Comparison of ENCODE assay signal across 8 cellular contexts in the genomic region with DNA sequence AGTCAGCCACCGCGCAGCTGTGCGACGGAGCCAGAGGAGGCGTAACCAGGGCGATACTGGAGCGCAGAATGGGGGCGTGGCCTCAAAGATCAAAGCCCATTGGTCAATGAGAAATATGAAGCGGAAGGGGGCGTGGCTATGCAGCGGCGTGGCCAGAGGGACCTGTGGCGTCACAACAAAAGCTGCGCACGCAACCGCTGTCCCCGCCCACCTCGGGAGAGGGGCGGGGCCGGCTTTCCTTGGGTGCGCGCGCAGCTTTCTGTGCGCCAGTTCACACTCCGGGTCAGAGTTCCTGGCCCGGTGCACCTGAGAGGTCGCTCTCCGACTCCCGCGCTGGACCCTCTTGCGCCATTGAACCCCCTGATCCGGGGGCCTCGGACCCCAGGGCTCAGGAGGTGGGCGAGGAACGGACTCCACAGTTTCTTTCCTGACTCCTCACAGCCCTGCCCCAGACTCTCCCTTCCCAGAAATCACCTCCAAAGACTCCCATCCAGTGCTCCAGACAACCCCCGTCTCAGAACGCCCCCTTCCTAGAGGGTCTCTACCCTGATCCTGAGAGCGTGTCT. TPM values are rescaled to one million over a fixed set of nuclear protein-coding genes. Genes with fewer than 3 reads are reported as not detected.
DNase-seq lines count a peak whose midpoint lies in the region; ATAC-seq and TF ChIP-seq lines count a peak whose summit lies in the region.

A gene (plus strand): TSS at position 269 of the 566 bp plus-strand sequence.

- peaks cover 0 to 6% (median 0%) of the 10 kb centered on the region in 3 donors for H3K27me3 Mint-ChIP-seq in CD14-positive monocyte (ENCODE audit: low read depth in 3 of 3)

- H3K9me3 Mint-ChIP-seq in CD14-positive monocyte: no peaks in the 10 kb centered on the region

- H3K27ac Mint-ChIP-seq in CD14-positive monocyte: peak within 1 kb of the TSS; percentile 91 to 98 (median 94)

- no peak for TF ChIP-seq CTCF in CD14-positive monocyte (IDR thresholded peaks at IDR 0.05)

- DNase-seq in CD14-positive monocyte (ENCODE audit: low spot score) (peak; percentile 100), NCI-H748 (lab: John Stamatoyannopoulos, UW; ENCODE audit: unreplicated experiment) (peak; percentile 99), cortex of kidney (lab: John Stamatoyannopoulos, UW) (peak; percentile 75), left lobe of liver (ENCODE audit: low spot score) (peak; percentile 100)
- DNase-seq in activated CD4-positive, alpha-beta T cell treated with anti-CD3 and anti-CD28 coated beads, Interleukin-2, amount 50 U/mL, for 1 hour: peak; percentile 100
- peak; percentile 100 for DNase-seq in stimulated activated CD4-positive, alpha-beta T cell treated with anti-CD3 and anti-CD28 coated beads, Interleukin-2, amount 100 ng/mL, for 24 hours

- peak within 1 kb of the TSS; percentile 94 to 97 for H3K4me3 Mint-ChIP-seq in CD14-positive monocyte

- peaks cover 25 to 30% of the 10 kb centered on the region in 2 donors for H3K36me3 Mint-ChIP-seq in CD14-positive monocyte

- ATAC-seq in GM19395 (IDR thresholded peaks at IDR 0.05; ENCODE audit: unreplicated experiment): peak; percentile 96
- ATAC-seq in HG03558 (IDR thresholded peaks at IDR 0.05; ENCODE audit: extremely low read depth, unreplicated experiment): peak; percentile 97
- peak; percentile 91 for ATAC-seq in left lobe of liver

- intact Hi-C loops in CD14-positive monocyte (cut with micrococcal nuclease): loop anchor here (5.0 kb wide), 2 partner anchors 46 to 96 kb away; a partner anchor contains a TSS

- peaks cover 34% of the 10 kb centered on the region for H3K4me1 Mint-ChIP-seq in CD14-positive monocyte

RNA-seq across cellular contexts. Expression of the gene that starts here (rescaled TPM):
- 10 to 100 TPM; 14.4 to 16.2 TPM for polyA plus RNA-seq in CD14-positive monocyte
- total RNA-seq in left lobe of liver: 17.8 TPM

Comparison
In these comparisons a context has a peak if more than half of its experiments do, and no peak if none do; other contexts are left out.
1. Peak in every context shown above with its lines: DNase-seq and ATAC-seq.